1 cellular context compared by ENCODE assay signal in the genomic region with DNA sequence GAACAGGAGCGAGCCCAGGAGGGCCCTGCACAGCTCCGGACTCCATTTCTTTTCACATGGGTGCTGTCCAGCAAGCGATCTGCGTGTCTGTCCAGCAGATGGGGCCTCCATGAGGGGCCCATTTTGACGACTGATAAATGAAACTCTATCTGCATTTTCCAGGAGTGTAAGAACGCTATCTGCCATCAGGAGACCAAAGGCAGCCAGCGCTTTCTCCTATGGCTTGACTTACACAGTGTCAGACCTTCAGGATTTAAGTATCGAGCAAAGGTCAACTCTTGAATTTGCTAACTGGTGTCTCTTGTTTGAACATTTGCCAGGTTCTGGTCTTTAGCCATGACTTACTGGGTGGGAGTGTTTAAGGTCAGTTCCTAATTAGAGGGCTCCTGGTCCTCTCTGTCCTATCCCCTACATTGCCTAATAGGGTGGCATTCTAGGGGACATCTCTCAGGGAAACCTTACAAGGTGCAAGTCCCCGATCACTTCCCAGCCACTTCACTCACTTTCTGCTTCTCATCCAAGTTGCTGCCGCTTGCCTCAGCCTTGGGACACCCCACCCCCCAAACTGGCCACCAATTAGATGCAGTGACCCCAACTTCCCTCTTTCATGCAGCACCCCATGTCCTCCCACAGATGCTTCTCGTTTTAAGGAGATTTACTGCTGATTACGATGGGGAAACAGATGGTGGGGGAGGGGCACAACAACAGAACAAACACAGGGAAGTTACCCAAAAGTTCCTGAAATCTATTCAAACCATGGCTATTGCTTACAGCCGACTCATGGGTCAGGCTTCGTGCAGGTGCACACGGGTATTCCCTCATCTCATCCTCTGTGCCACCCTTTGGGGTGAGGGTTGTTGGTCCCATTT.
TF ChIP-seq lines count a peak whose summit lies in the region.

No MANE protein-coding gene starts in this region.

TF ChIP-seq in K562, 482 proteins besides CTCF, POLR2A, EP300 and RAD21 (continues in another document):
- TF ChIP-seq MAFK (IDR thresholded peaks at IDR 0.05; ENCODE audit: low read length) (peak; percentile 23; the same call in 1 of the 2 replicates), KAT8 (IDR thresholded peaks at IDR 0.05; ENCODE audit: low read depth) (no peak), SMAD1 (IDR thresholded peaks at IDR 0.05; ENCODE audit: low read depth, low read length, partially characterized antibody) (no peak), ZNF174 (CRISPR knock-in tag; IDR thresholded peaks at IDR 0.05) (no peak), KLF6 (CRISPR knock-in tag; IDR thresholded peaks at IDR 0.05; ENCODE audit: borderline replicate concordance) (peak; percentile 89), SMARCA5 (IDR thresholded peaks at IDR 0.05) (no peak), CAMTA2 (CRISPR knock-in tag; conservative IDR thresholded peaks at IDR 0.05) (no peak), ZNF143 (CRISPR knock-in tag; IDR thresholded peaks at IDR 0.05) (no peak), PYGO2 (tag; IDR thresholded peaks at IDR 0.05) (peak; percentile 56; the same call in 1 of the 2 replicates), SRF (CRISPR knock-in tag; IDR thresholded peaks at IDR 0.05) (peak in 1 of 2 experiments; percentile 72; a peak in 3 of 4 replicates), PML (IDR thresholded peaks at IDR 0.05; ENCODE audit: low read length) (peak; percentile 41; the same call in 1 of the 2 replicates), RB1 (IDR thresholded peaks at IDR 0.05; ENCODE audit: low read depth) (0 out of 2 replicates have a peak, but pooled peaks have one; percentile 21), ZC3H11A (IDR thresholded peaks at IDR 0.05; ENCODE audit: low read depth, low read length) (no peak), RFX1 (IDR thresholded peaks at IDR 0.05) (no peak), HDAC8 (tag; IDR thresholded peaks at IDR 0.05) (peak; percentile 90), SIRT6 (IDR thresholded peaks at IDR 0.05; ENCODE audit: low read depth, low read length) (no peak), LEF1 (IDR thresholded peaks at IDR 0.05) (peak; percentile 98), FOXP1 (CRISPR knock-in tag; IDR thresholded peaks at IDR 0.05) (peak; percentile 89; the same call in 1 of the 2 replicates), ZNF707 (CRISPR knock-in tag; conservative IDR thresholded peaks at IDR 0.05) (no peak), ZNF57 (CRISPR knock-in tag; IDR thresholded peaks at IDR 0.05) (no peak), KLF10 (CRISPR knock-in tag; IDR thresholded peaks at IDR 0.05) (no peak), STAT5A (IDR thresholded peaks at IDR 0.05; ENCODE audit: borderline replicate concordance, low read length) (no peak; the same call in 1 of the 2 replicates), NRF1 (conservative IDR thresholded peaks at IDR 0.05 in 1 of 2, IDR thresholded peaks at IDR 0.05 in 1 of 2) (no peak; a peak in 2 of 4 replicates), FOXK2 (conservative IDR thresholded peaks at IDR 0.05 in 1 of 2, IDR thresholded peaks at IDR 0.05 in 1 of 2; ENCODE audit: low read depth in 2 of 2) (0 out of 4 replicates have a peak, but pooled peaks of 1 of the 2 experiments have one; percentile 63)
- TF ChIP-seq, protein P1, sequence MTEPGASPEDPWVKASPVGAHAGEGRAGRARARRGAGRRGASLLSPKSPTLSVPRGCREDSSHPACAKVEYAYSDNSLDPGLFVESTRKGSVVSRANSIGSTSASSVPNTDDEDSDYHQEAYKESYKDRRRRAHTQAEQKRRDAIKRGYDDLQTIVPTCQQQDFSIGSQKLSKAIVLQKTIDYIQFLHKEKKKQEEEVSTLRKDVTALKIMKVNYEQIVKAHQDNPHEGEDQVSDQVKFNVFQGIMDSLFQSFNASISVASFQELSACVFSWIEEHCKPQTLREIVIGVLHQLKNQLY (CRISPR knock-in tag; conservative IDR thresholded peaks at IDR 0.05) = no peak
- TF ChIP-seq, protein P2, sequence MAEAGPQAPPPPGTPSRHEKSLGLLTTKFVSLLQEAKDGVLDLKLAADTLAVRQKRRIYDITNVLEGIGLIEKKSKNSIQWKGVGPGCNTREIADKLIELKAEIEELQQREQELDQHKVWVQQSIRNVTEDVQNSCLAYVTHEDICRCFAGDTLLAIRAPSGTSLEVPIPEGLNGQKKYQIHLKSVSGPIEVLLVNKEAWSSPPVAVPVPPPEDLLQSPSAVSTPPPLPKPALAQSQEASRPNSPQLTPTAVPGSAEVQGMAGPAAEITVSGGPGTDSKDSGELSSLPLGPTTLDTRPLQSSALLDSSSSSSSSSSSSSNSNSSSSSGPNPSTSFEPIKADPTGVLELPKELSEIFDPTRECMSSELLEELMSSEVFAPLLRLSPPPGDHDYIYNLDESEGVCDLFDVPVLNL (CRISPR knock-in tag; IDR thresholded peaks at IDR 0.05; ENCODE audit: low read depth) = no peak
- TF ChIP-seq, protein P3, sequence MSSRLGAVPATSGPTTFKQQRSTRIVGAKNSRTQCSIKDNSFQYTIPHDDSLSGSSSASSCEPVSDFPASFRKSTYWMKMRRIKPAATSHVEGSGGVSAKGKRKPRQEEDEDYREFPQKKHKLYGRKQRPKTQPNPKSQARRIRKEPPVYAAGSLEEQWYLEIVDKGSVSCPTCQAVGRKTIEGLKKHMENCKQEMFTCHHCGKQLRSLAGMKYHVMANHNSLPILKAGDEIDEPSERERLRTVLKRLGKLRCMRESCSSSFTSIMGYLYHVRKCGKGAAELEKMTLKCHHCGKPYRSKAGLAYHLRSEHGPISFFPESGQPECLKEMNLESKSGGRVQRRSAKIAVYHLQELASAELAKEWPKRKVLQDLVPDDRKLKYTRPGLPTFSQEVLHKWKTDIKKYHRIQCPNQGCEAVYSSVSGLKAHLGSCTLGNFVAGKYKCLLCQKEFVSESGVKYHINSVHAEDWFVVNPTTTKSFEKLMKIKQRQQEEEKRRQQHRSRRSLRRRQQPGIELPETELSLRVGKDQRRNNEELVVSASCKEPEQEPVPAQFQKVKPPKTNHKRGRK (tag; IDR thresholded peaks at IDR 0.05) = no peak
- TF ChIP-seq, protein P4, sequence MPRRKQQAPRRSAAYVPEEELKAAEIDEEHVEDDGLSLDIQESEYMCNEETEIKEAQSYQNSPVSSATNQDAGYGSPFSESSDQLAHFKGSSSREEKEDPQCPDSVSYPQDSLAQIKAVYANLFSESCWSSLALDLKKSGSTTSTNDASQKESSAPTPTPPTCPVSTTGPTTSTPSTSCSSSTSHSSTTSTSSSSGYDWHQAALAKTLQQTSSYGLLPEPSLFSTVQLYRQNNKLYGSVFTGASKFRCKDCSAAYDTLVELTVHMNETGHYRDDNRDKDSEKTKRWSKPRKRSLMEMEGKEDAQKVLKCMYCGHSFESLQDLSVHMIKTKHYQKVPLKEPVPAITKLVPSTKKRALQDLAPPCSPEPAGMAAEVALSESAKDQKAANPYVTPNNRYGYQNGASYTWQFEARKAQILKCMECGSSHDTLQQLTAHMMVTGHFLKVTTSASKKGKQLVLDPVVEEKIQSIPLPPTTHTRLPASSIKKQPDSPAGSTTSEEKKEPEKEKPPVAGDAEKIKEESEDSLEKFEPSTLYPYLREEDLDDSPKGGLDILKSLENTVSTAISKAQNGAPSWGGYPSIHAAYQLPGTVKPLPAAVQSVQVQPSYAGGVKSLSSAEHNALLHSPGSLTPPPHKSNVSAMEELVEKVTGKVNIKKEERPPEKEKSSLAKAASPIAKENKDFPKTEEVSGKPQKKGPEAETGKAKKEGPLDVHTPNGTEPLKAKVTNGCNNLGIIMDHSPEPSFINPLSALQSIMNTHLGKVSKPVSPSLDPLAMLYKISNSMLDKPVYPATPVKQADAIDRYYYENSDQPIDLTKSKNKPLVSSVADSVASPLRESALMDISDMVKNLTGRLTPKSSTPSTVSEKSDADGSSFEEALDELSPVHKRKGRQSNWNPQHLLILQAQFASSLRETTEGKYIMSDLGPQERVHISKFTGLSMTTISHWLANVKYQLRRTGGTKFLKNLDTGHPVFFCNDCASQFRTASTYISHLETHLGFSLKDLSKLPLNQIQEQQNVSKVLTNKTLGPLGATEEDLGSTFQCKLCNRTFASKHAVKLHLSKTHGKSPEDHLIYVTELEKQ (CRISPR knock-in tag; IDR thresholded peaks at IDR 0.05) = no peak; the same call in 1 of the 2 replicates
- TF ChIP-seq, protein P5, sequence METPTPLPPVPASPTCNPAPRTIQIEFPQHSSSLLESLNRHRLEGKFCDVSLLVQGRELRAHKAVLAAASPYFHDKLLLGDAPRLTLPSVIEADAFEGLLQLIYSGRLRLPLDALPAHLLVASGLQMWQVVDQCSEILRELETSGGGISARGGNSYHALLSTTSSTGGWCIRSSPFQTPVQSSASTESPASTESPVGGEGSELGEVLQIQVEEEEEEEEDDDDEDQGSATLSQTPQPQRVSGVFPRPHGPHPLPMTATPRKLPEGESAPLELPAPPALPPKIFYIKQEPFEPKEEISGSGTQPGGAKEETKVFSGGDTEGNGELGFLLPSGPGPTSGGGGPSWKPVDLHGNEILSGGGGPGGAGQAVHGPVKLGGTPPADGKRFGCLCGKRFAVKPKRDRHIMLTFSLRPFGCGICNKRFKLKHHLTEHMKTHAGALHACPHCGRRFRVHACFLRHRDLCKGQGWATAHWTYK (CRISPR knock-in tag; IDR thresholded peaks at IDR 0.05) = peak; percentile 16; the same call in 1 of the 2 replicates
- TF ChIP-seq, protein P6, sequence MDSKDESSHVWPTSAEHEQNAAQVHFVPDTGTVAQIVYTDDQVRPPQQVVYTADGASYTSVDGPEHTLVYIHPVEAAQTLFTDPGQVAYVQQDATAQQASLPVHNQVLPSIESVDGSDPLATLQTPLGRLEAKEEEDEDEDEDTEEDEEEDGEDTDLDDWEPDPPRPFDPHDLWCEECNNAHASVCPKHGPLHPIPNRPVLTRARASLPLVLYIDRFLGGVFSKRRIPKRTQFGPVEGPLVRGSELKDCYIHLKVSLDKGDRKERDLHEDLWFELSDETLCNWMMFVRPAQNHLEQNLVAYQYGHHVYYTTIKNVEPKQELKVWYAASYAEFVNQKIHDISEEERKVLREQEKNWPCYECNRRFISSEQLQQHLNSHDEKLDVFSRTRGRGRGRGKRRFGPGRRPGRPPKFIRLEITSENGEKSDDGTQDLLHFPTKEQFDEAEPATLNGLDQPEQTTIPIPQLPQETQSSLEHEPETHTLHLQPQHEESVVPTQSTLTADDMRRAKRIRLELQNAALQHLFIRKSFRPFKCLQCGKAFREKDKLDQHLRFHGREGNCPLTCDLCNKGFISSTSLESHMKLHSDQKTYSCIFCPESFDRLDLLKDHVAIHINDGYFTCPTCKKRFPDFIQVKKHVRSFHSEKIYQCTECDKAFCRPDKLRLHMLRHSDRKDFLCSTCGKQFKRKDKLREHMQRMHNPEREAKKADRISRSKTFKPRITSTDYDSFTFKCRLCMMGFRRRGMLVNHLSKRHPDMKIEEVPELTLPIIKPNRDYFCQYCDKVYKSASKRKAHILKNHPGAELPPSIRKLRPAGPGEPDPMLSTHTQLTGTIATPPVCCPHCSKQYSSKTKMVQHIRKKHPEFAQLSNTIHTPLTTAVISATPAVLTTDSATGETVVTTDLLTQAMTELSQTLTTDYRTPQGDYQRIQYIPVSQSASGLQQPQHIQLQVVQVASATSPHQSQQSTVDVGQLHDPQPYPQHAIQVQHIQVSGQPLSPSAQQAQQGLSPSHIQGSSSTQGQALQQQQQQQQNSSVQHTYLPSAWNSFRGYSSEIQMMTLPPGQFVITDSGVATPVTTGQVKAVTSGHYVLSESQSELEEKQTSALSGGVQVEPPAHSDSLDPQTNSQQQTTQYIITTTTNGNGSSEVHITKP (IDR thresholded peaks at IDR 0.05; ENCODE audit: partially characterized antibody) = no peak
- TF ChIP-seq, protein P7, sequence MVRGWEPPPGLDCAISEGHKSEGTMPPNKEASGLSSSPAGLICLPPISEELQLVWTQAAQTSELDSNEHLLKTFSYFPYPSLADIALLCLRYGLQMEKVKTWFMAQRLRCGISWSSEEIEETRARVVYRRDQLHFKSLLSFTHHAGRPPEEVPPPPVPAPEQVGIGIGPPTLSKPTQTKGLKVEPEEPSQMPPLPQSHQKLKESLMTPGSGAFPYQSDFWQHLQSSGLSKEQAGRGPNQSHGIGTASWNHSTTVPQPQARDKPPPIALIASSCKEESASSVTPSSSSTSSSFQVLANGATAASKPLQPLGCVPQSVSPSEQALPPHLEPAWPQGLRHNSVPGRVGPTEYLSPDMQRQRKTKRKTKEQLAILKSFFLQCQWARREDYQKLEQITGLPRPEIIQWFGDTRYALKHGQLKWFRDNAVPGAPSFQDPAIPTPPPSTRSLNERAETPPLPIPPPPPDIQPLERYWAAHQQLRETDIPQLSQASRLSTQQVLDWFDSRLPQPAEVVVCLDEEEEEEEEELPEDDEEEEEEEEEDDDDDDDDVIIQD (CRISPR knock-in tag; IDR thresholded peaks at IDR 0.05) = no peak
- TF ChIP-seq, protein P8, sequence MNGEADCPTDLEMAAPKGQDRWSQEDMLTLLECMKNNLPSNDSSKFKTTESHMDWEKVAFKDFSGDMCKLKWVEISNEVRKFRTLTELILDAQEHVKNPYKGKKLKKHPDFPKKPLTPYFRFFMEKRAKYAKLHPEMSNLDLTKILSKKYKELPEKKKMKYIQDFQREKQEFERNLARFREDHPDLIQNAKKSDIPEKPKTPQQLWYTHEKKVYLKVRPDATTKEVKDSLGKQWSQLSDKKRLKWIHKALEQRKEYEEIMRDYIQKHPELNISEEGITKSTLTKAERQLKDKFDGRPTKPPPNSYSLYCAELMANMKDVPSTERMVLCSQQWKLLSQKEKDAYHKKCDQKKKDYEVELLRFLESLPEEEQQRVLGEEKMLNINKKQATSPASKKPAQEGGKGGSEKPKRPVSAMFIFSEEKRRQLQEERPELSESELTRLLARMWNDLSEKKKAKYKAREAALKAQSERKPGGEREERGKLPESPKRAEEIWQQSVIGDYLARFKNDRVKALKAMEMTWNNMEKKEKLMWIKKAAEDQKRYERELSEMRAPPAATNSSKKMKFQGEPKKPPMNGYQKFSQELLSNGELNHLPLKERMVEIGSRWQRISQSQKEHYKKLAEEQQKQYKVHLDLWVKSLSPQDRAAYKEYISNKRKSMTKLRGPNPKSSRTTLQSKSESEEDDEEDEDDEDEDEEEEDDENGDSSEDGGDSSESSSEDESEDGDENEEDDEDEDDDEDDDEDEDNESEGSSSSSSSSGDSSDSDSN (IDR thresholded peaks at IDR 0.05; ENCODE audit: borderline replicate concordance in 1 of 2, low read depth in 2 of 2, low read length in 2 of 2) = no peak
- TF ChIP-seq, protein P9, sequence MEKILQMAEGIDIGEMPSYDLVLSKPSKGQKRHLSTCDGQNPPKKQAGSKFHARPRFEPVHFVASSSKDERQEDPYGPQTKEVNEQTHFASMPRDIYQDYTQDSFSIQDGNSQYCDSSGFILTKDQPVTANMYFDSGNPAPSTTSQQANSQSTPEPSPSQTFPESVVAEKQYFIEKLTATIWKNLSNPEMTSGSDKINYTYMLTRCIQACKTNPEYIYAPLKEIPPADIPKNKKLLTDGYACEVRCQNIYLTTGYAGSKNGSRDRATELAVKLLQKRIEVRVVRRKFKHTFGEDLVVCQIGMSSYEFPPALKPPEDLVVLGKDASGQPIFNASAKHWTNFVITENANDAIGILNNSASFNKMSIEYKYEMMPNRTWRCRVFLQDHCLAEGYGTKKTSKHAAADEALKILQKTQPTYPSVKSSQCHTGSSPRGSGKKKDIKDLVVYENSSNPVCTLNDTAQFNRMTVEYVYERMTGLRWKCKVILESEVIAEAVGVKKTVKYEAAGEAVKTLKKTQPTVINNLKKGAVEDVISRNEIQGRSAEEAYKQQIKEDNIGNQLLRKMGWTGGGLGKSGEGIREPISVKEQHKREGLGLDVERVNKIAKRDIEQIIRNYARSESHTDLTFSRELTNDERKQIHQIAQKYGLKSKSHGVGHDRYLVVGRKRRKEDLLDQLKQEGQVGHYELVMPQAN (IDR thresholded peaks at IDR 0.05; ENCODE audit: borderline replicate concordance) = no peak
- TF ChIP-seq, protein P10, sequence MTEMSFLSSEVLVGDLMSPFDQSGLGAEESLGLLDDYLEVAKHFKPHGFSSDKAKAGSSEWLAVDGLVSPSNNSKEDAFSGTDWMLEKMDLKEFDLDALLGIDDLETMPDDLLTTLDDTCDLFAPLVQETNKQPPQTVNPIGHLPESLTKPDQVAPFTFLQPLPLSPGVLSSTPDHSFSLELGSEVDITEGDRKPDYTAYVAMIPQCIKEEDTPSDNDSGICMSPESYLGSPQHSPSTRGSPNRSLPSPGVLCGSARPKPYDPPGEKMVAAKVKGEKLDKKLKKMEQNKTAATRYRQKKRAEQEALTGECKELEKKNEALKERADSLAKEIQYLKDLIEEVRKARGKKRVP (CRISPR knock-in tag; IDR thresholded peaks at IDR 0.05) = peak; percentile 99
